In the genomic region with DNA sequence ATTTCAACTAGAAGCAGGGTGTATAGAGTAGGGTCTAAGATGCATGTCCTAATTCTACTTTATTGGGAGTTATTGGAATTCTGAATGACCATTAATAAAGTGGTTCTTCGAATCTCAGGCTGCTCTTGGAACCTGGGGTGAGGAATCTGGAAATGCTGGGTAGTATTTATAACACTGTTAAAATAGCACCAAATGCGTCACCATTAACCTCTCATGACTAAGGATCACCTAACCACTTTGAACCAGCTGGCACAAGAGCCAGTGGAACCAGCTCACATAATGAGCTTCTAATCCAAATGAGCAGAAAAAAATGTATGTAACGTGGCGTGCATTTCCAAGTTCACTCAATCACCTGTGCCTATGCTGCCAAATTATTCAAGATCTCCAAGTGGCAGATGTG, we compare ENCODE assay signal across 16 cellular contexts.
DNase-seq lines count a peak whose midpoint lies in the region; ATAC-seq and TF ChIP-seq lines count a peak whose summit lies in the region.
"Had no signal": no experiment of that assay in that cellular context is flagged by ENCODE, and none has a peak within 500 bp of the region (broad histone marks: within the 10 kb centered on the region; RNA-seq: fewer than 3 reads in every experiment).

No MANE protein-coding gene starts in this region.

- TF ChIP-seq POLR2A in esophagus muscularis mucosa (IDR thresholded peaks at IDR 0.05; ENCODE audit: low read depth) (no peak), thyroid gland (IDR thresholded peaks at IDR 0.05) (no peak)

- no peak overlapping the region for H3K4me3 Mint-ChIP-seq in activated CD4-positive, alpha-beta memory T cell treated with anti-CD3 and anti-CD28 coated beads for 36 hours
- H3K4me3 Mint-ChIP-seq: B cell; CD4-positive, CD25-positive, alpha-beta regulatory T cell; CD8-positive, alpha-beta T cell; H9 had no signal

- no peak for TF ChIP-seq EP300 in esophagus muscularis mucosa (IDR thresholded peaks at IDR 0.05)

- no peaks in the 10 kb centered on the region for H3K27me3 ChIP-seq in esophagus muscularis mucosa
- H3K27me3 ChIP-seq in thyroid gland, result no peaks in the 10 kb centered on the region
- H3K27me3 ChIP-seq: BLaER1 had no signal

- no peak for ATAC-seq in GM21528 (IDR thresholded peaks at IDR 0.05; ENCODE audit: low FRiP score, unreplicated experiment)
- ATAC-seq: CD8-positive, alpha-beta T cell; HCT116 had no signal

- WGBS in esophagus muscularis mucosa, result 80% methylated on average over 4 of the region's 4 CpGs
- 83 to 87% methylated on average over 4 of the region's 4 CpGs for WGBS in thyroid gland, 2 donors

- H3K27ac ChIP-seq in esophagus muscularis mucosa (replicated peaks in 1 of 4) (no peak overlapping the region), thyroid gland (no peak overlapping the region)
- H3K27ac ChIP-seq: BLaER1, C4-2B, GM23248 had no signal

- H3K9me3 ChIP-seq in esophagus muscularis mucosa (no peaks in the 10 kb centered on the region), thyroid gland (no peaks in the 10 kb centered on the region)
- H3K9me3 ChIP-seq: BLaER1, Caco-2 had no signal

- no peaks in the 10 kb centered on the region for H3K27me3 Mint-ChIP-seq in activated CD4-positive, alpha-beta memory T cell treated with anti-CD3 and anti-CD28 coated beads for 36 hours
- H3K27me3 Mint-ChIP-seq: B cell; CD4-positive, CD25-positive, alpha-beta regulatory T cell had no signal

- no peak overlapping the region for H3K4me3 ChIP-seq in esophagus muscularis mucosa
- no peak overlapping the region for H3K4me3 ChIP-seq in thyroid gland (replicated peaks in 1 of 3)
- H3K4me3 ChIP-seq: BLaER1, GM23248 had no signal

- H3K36me3 ChIP-seq in esophagus muscularis mucosa, result no peaks in the 10 kb centered on the region
- no peaks in the 10 kb centered on the region for H3K36me3 ChIP-seq in thyroid gland
- H3K36me3 ChIP-seq: BLaER1 had no signal

- CTCF ChIA-PET in activated CD4-positive, alpha-beta memory T cell treated with anti-CD3 and anti-CD28 coated beads for 36 hours (lab: Charles Lee), result no interaction called here

- H3K9me3 Mint-ChIP-seq in activated CD4-positive, alpha-beta memory T cell treated with anti-CD3 and anti-CD28 coated beads for 36 hours, result peaks cover 3% of the 10 kb centered on the region
- H3K9me3 Mint-ChIP-seq: H9 had no signal

- POLR2A ChIA-PET in activated CD4-positive, alpha-beta memory T cell treated with anti-CD3 and anti-CD28 coated beads for 36 hours (lab: Charles Lee), result no interaction called here

- intact Hi-C loops in esophagus muscularis mucosa (cut with DNase I) (no loop called here), thyroid gland (cut with DNase I) (no loop called here)
- intact Hi-C loops in activated CD4-positive, alpha-beta memory T cell treated with anti-CD3 and anti-CD28 coated beads for 36 hours (cut with micrococcal nuclease), result no loop called here

- H3K4me1 ChIP-seq in esophagus muscularis mucosa (no peaks in the 10 kb centered on the region), thyroid gland (no peaks in the 10 kb centered on the region)
- H3K4me1 ChIP-seq: BLaER1, Caco-2 had no signal

- no peaks in the 10 kb centered on the region for H3K4me1 Mint-ChIP-seq in activated CD4-positive, alpha-beta memory T cell treated with anti-CD3 and anti-CD28 coated beads for 36 hours (ENCODE audit: low read depth)
- H3K4me1 Mint-ChIP-seq: B cell; CD4-positive, CD25-positive, alpha-beta regulatory T cell had no signal

- TF ChIP-seq CTCF in esophagus muscularis mucosa (IDR thresholded peaks at IDR 0.05) (no peak), thyroid gland (IDR thresholded peaks at IDR 0.05) (no peak)

- DNase-seq in Daoy (ENCODE audit: low read depth) (peak; percentile 36), M059J (ENCODE audit: low read depth) (peak; percentile 62), esophagus muscularis mucosa (ENCODE audit: extremely low spot score) (peak; percentile 80), thyroid gland (no peak)
- DNase-seq in activated CD4-positive, alpha-beta memory T cell treated with anti-CD3 and anti-CD28 coated beads for 36 hours, result no peak
- DNase-seq: Caco-2; CD4-positive, CD25-positive, alpha-beta regulatory T cell; CD8-positive, alpha-beta T cell; DMS153; GM23248; H9 had no signal

- H3K27ac Mint-ChIP-seq in activated CD4-positive, alpha-beta memory T cell treated with anti-CD3 and anti-CD28 coated beads for 36 hours, result no peak overlapping the region
- H3K27ac Mint-ChIP-seq: B cell; CD4-positive, CD25-positive, alpha-beta regulatory T cell; CD8-positive, alpha-beta T cell; H9 had no signal

- H3K36me3 Mint-ChIP-seq in activated CD4-positive, alpha-beta memory T cell treated with anti-CD3 and anti-CD28 coated beads for 36 hours, result no peaks in the 10 kb centered on the region
- H3K36me3 Mint-ChIP-seq: CD4-positive, CD25-positive, alpha-beta regulatory T cell; CD8-positive, alpha-beta T cell had no signal

Comparison
In these comparisons a context has a peak if more than half of its experiments do, and no peak if none do; other contexts are left out.
1. DNase-seq: peak in Daoy (single experiment), M059J (single experiment) and esophagus muscularis mucosa (single experiment); none in activated CD4-positive, alpha-beta memory T cell treated with anti-CD3 and anti-CD28 coated beads for 36 hours (single experiment) and thyroid gland (0 of 2).